In genomic region chr10:97069026-97069425, GRCh38 we compare ENCODE assay signal across 18 cellular contexts.
A peak's percentile ranks its signal among the peaks of the same experiment; 100 is the strongest.
DNase-seq lines count a peak whose midpoint lies in the region; ATAC-seq, FAIRE-seq and TF ChIP-seq lines count a peak whose summit lies in the region.
"Had no signal": no experiment of that assay in that cellular context is flagged by ENCODE, and none has a peak within 500 bp of the region (broad histone marks: within the 10 kb centered on the region; RNA-seq: fewer than 3 reads in every experiment).

No MANE protein-coding gene starts in this region.

- H3K27me3 Mint-ChIP-seq in activated CD4-positive, alpha-beta T cell treated with anti-CD3 and anti-CD28 coated beads for 36 hours: peaks cover 18% of the 10 kb centered on the region
- H3K27me3 Mint-ChIP-seq in T-helper 17 cell: peaks cover 28% of the 10 kb centered on the region

- POLR2A ChIA-PET in activated CD4-positive, alpha-beta T cell treated with anti-CD3 and anti-CD28 coated beads for 36 hours (lab: Charles Lee): no interaction called here
- POLR2A ChIA-PET in A549 (lab: Yijun Ruan, JAX): no interaction called here

- H4K20me1 ChIP-seq in osteoblast (ENCODE audit: insufficient read depth, low read length): no peaks in the 10 kb centered on the region

- no peaks in the 10 kb centered on the region for H3K36me3 ChIP-seq in osteoblast (ENCODE audit: insufficient read depth, low read length)

- TF ChIP-seq CTCF in A549 (IDR thresholded peaks at IDR 0.05): no peak
- TF ChIP-seq CTCF in osteoblast (IDR thresholded peaks at IDR 0.05; ENCODE audit: extremely low read depth, low read depth, low read length): no peak

- peaks cover 42% of the 10 kb centered on the region for H3K4me1 ChIP-seq in A549
- no peaks in the 10 kb centered on the region for H3K4me1 ChIP-seq in osteoblast (ENCODE audit: insufficient read depth, low read length)

- H3K36me3 Mint-ChIP-seq in activated CD4-positive, alpha-beta T cell treated with anti-CD3 and anti-CD28 coated beads for 36 hours (ENCODE audit: low read depth): no peaks in the 10 kb centered on the region
- peaks cover 3% of the 10 kb centered on the region for H3K36me3 Mint-ChIP-seq in T-helper 17 cell (ENCODE audit: low read depth)
- H3K36me3 Mint-ChIP-seq: CD4-positive, alpha-beta memory T cell had no signal

- H3K4me3 Mint-ChIP-seq in activated CD4-positive, alpha-beta T cell treated with anti-CD3 and anti-CD28 coated beads for 36 hours: no peak overlapping the region
- H3K4me3 Mint-ChIP-seq in T-helper 17 cell: no peak overlapping the region
- H3K4me3 Mint-ChIP-seq: CD4-positive, alpha-beta memory T cell; GM23338 had no signal

- H3K9me3 ChIP-seq in A549 (no peaks in the 10 kb centered on the region; the same call in 2 of the 3 replicates), T-helper 17 cell (ENCODE audit: control insufficient read depth, low read length, poor library complexity, severe bottlenecking) (no peaks in the 10 kb centered on the region), osteoblast (ENCODE audit: low read depth, low read length) (peaks cover 6% of the 10 kb centered on the region)

- TF ChIP-seq POLR2A in A549 (IDR thresholded peaks at IDR 0.05; ENCODE audit: low read length): no peak

- H3K4me3 ChIP-seq in A549 (no peak overlapping the region), osteoblast (ENCODE audit: insufficient read depth, low read length) (no peak overlapping the region)
- H3K4me3 ChIP-seq: GM23338 had no signal

- CTCF ChIA-PET in activated CD4-positive, alpha-beta T cell treated with anti-CD3 and anti-CD28 coated beads for 36 hours (lab: Charles Lee): interaction anchor here (1.1 to 5.2 kb wide), 2 partner anchors 32 to 142 kb away, joined by 7 to 19 read pairs; no protein-coding TSS in a partner anchor
- CTCF ChIA-PET in A549 (lab: Yijun Ruan, JAX): interaction anchor here (0.8 to 25.5 kb wide), 7 partner anchors 12 to 166 kb away, joined by 3 to 779 read pairs (median 11); no protein-coding TSS in a partner anchor

- DNase-seq in activated CD4-positive, alpha-beta T cell treated with anti-CD3 and anti-CD28 coated beads for 36 hours: no peak
- no peak for DNase-seq in activated CD4-positive, alpha-beta T cell treated with anti-CD3 and anti-CD28 coated beads, Interleukin-2, amount 50 U/mL, for 1 hour
- DNase-seq in A549 (ENCODE audit: low read depth in 1 of 2, low spot score in 1 of 2) (no peak), T-helper 17 cell (no peak), osteoblast (ENCODE audit: insufficient read length, low spot score, missing footprints) (peak; percentile 60), retina (no peak), medulla oblongata (ENCODE audit: extremely low spot score) (no peak)
- DNase-seq in activated CD4-positive, alpha-beta T cell treated with anti-CD3 and anti-CD28 coated beads for 1 hour: no peak
- DNase-seq: AML-193, C1 segment of cervical spinal cord, DMS153, DND-41, H7 had no signal

- no peaks in the 10 kb centered on the region for H3K79me2 ChIP-seq in osteoblast (ENCODE audit: insufficient read depth, low read length)

- FAIRE-seq in A549 (lab: Jason Lieb, UNC): no peak
- FAIRE-seq: D721Med, GM12892 had no signal

- H3K27me3 ChIP-seq in osteoblast (ENCODE audit: insufficient read depth, low read length): peaks cover 15% of the 10 kb centered on the region

- ATAC-seq in activated CD4-positive, alpha-beta T cell treated with anti-CD3 and anti-CD28 coated beads for 36 hours: no peak
- ATAC-seq in A549: no peak
- ATAC-seq in T-helper 17 cell: no peak
- ATAC-seq: GM23338 had no signal

- peaks cover 11% of the 10 kb centered on the region for H3K4me1 Mint-ChIP-seq in activated CD4-positive, alpha-beta T cell treated with anti-CD3 and anti-CD28 coated beads for 36 hours
- H3K4me1 Mint-ChIP-seq in T-helper 17 cell: peaks cover 7% of the 10 kb centered on the region

- 0% methylated on average over 1 of the region's 2 CpGs for WGBS in A549 (ENCODE audit: missing lambda C conversion rate)

- intact Hi-C loops in activated CD4-positive, alpha-beta T cell treated with anti-CD3 and anti-CD28 coated beads for 36 hours (cut with DNase I, micrococcal nuclease): no loop called here

- H2AFZ ChIP-seq in osteoblast (ENCODE audit: low read length): no peak overlapping the region
- H2AFZ ChIP-seq: GM23338 had no signal

- peak overlapping the region; percentile 8 for H3K27ac Mint-ChIP-seq in activated CD4-positive, alpha-beta T cell treated with anti-CD3 and anti-CD28 coated beads for 36 hours
- H3K27ac Mint-ChIP-seq in T-helper 17 cell: peak overlapping the region; percentile 55
- H3K27ac Mint-ChIP-seq: GM23338 had no signal

- TF ChIP-seq EP300 in A549 (IDR thresholded peaks at IDR 0.05): no peak

- H3K27ac ChIP-seq in A549 (peak overlapping the region; percentile 66 to 78), osteoblast (ENCODE audit: low read depth, low read length) (no peak overlapping the region)
- H3K27ac ChIP-seq: 22Rv1 had no signal

- no peak for TF ChIP-seq RAD21 in A549 (conservative IDR thresholded peaks at IDR 0.05 in 1 of 2, IDR thresholded peaks at IDR 0.05 in 1 of 2)

- H3K4me2 ChIP-seq in A549: no peak overlapping the region; the same call in 2 of the 3 replicates
- no peak overlapping the region for H3K4me2 ChIP-seq in osteoblast (ENCODE audit: insufficient read depth, low read length)
- H3K4me2 ChIP-seq: GM23338 had no signal

- peaks cover 5% of the 10 kb centered on the region for H3K9me3 Mint-ChIP-seq in activated CD4-positive, alpha-beta T cell treated with anti-CD3 and anti-CD28 coated beads for 36 hours (ENCODE audit: low read depth)

TF ChIP-seq in A549, 52 proteins besides CTCF, POLR2A, EP300 and RAD21:
- TF ChIP-seq KDM5A (IDR thresholded peaks at IDR 0.05) (no peak), CHD4 (IDR thresholded peaks at IDR 0.05; ENCODE audit: borderline replicate concordance) (no peak), TP53 (CRISPR knock-in tag; IDR thresholded peaks at IDR 0.05) (no peak), ATOH8 (CRISPR knock-in tag; IDR thresholded peaks at IDR 0.05; ENCODE audit: low read depth) (no peak), MAX (IDR thresholded peaks at IDR 0.05) (no peak), ESRRA (IDR thresholded peaks at IDR 0.05; ENCODE audit: borderline replicate concordance, low read length) (no peak), EHF (CRISPR knock-in tag; IDR thresholded peaks at IDR 0.05) (no peak), GATA3 (IDR thresholded peaks at IDR 0.05; ENCODE audit: borderline replicate concordance) (no peak), SMC3 (IDR thresholded peaks at IDR 0.05) (no peak), SREBF2 (IDR thresholded peaks at IDR 0.05) (no peak), CBX8 (IDR thresholded peaks at IDR 0.05) (no peak), RFX5 (IDR thresholded peaks at IDR 0.05) (no peak), PBX3 (IDR thresholded peaks at IDR 0.05) (no peak), EHMT2 (IDR thresholded peaks at IDR 0.05; ENCODE audit: low read depth) (no peak), HDAC2 (IDR thresholded peaks at IDR 0.05) (no peak), MAZ (IDR thresholded peaks at IDR 0.05; ENCODE audit: borderline replicate concordance, low read depth, low read length) (no peak), MAFK (IDR thresholded peaks at IDR 0.05; ENCODE audit: partially characterized antibody) (no peak)
TF ChIP-seq in A549: peak in this region for 0.
